Comparison of ENCODE assay signal across 8 cellular contexts in the genomic region with DNA sequence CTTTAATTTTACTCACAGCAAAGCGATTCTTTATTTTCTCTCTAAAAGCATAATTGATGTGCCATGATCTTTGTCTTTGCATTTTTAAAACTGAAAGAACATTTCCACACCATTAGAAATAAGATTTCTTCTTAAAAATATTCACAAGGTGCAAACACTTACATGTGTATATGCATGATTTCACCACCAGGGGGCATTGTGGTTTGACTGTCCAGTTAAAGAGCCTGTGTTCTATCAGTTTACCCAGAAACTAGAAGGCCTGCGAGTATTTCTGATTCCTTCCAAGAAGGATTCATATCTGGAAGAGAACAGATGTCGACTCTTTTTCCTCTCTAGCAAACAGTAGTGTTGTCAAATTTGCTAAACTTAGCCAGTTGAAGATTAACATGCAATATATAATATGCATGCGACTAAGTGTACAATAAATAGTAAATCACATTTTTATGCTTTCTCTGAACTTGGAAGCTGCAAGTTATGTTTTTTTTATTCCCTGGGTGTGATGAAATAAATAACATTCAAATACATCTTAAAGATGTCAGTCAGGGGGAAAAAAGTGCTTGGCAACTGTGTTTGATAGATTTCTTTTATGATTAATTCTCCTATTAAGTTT.
DNase-seq lines count a peak whose midpoint lies in the region; ATAC-seq and TF ChIP-seq lines count a peak whose summit lies in the region.

No MANE protein-coding gene starts in this region.

- CTCF ChIA-PET in PC-3 (lab: Charles Lee) = no interaction called here

- no peak overlapping the region for H3K27ac Mint-ChIP-seq in GM23338

- no peaks in the 10 kb centered on the region for H3K36me3 Mint-ChIP-seq in GM23338 (ENCODE audit: low read depth)

- H3K27me3 ChIP-seq in GM23338 (ENCODE audit: insufficient read depth) (no peaks in the 10 kb centered on the region), PC-3 (ENCODE audit: low read length) (no peaks in the 10 kb centered on the region), ascending aorta (no peaks in the 10 kb centered on the region)

- peak; percentile 74 to 95 for TF ChIP-seq CTCF in GM23338 (conservative IDR thresholded peaks at IDR 0.05; ENCODE audit: low read depth in 2 of 2)
- TF ChIP-seq CTCF in PC-3 (conservative IDR thresholded peaks at IDR 0.05; ENCODE audit: low read depth, low read length) = peak; percentile 64
- TF ChIP-seq CTCF in ascending aorta (IDR thresholded peaks at IDR 0.05) = peak; percentile 57 to 84 (median 75)

- no peaks in the 10 kb centered on the region for H3K9me3 ChIP-seq in PC-3 (ENCODE audit: low read length)
- no peaks in the 10 kb centered on the region for H3K9me3 ChIP-seq in ascending aorta

- H3K36me3 ChIP-seq in GM23338 (ENCODE audit: insufficient read depth) (no peaks in the 10 kb centered on the region), PC-3 (ENCODE audit: low read depth, low read length) (no peaks in the 10 kb centered on the region; the same call in 1 of the 2 replicates), ascending aorta (no peaks in the 10 kb centered on the region)

- H3K4me2 ChIP-seq in GM23338 (no peak overlapping the region), PC-3 (ENCODE audit: low read length) (no peak overlapping the region)

- no peaks in the 10 kb centered on the region for H3K9me3 Mint-ChIP-seq in GM23338

- no peak overlapping the region for H3K9ac ChIP-seq in PC-3 (ENCODE audit: low read length)

- peaks cover 1% of the 10 kb centered on the region for H3K27me3 Mint-ChIP-seq in GM23338 (ENCODE audit: insufficient read depth, low read depth, poor library complexity)

- H3K9me2 ChIP-seq in GM23338 (ENCODE audit: insufficient read depth) (no peaks in the 10 kb centered on the region), PC-3 (replicated peaks; ENCODE audit: low read length) (no peaks in the 10 kb centered on the region)

- H4K20me1 ChIP-seq in GM23338 (replicated peaks; ENCODE audit: insufficient read depth) = no peaks in the 10 kb centered on the region
- H4K20me1 ChIP-seq in PC-3 (ENCODE audit: low read length) = no peaks in the 10 kb centered on the region

- H3K79me2 ChIP-seq in GM23338 (replicated peaks; ENCODE audit: insufficient read depth) (no peaks in the 10 kb centered on the region), PC-3 (ENCODE audit: low read length) (no peaks in the 10 kb centered on the region)

- H3F3A ChIP-seq in GM23338 (replicated peaks; ENCODE audit: low read depth) = no peaks in the 10 kb centered on the region
- no peaks in the 10 kb centered on the region for H3F3A ChIP-seq in PC-3 (ENCODE audit: low read length, unreplicated experiment)

- H3K4me1 Mint-ChIP-seq in GM23338 = peaks cover 15% of the 10 kb centered on the region

- BruUV-seq in PC-3 (replicated peaks; lab: Mats Ljungman, UMichigan) = no TSS peak

- no peak overlapping the region for H2AFZ ChIP-seq in GM23338
- no peak overlapping the region for H2AFZ ChIP-seq in PC-3 (ENCODE audit: low read length)

- intact Hi-C loops in PC-3 (cut with micrococcal nuclease) = no loop called here
- intact Hi-C loops in ascending aorta (cut with DNase I) = loop anchor here (2.0 kb wide), 1 partner anchor 267 kb away; no protein-coding TSS in a partner anchor

- no peak overlapping the region for H3K4me3 Mint-ChIP-seq in GM23338

- H3K4me3 ChIP-seq in GM23338 = no peak overlapping the region
- H3K4me3 ChIP-seq in PC-3 (ENCODE audit: low read length) = no peak overlapping the region
- H3K4me3 ChIP-seq in ascending aorta = no peak overlapping the region

- H3K4me1 ChIP-seq in GM23338 (ENCODE audit: insufficient read depth) (no peaks in the 10 kb centered on the region; the same call in 1 of the 2 replicates), PC-3 (ENCODE audit: insufficient read depth, low read length) (no peaks in the 10 kb centered on the region), ascending aorta (peaks cover 0 to 9% of the 10 kb centered on the region in 2 donors)

- no peak overlapping the region for H3K27ac ChIP-seq in GM23338 (ENCODE audit: low read depth)
- H3K27ac ChIP-seq in PC-3 (ENCODE audit: low read length) = no peak overlapping the region
- no peak overlapping the region for H3K27ac ChIP-seq in ascending aorta

- DNase-seq in COLO829 (ENCODE audit: low spot score) = peak; percentile 1
- DNase-seq in GM23338 (ENCODE audit: low spot score) = peak; percentile 76
- DNase-seq in PC-3 = peak; percentile 35
- no peak for DNase-seq in ascending aorta (ENCODE audit: low spot score in 2 of 2)
- peak; percentile 46 for DNase-seq in iPS-NIHi11 (ENCODE audit: low spot score)
- peak; percentile 48 to 53 for DNase-seq in stimulated activated CD4-positive, alpha-beta T cell treated with anti-CD3 and anti-CD28 coated beads, Interleukin-2, amount 100 ng/mL, for 48 hours

- ATAC-seq in GM23338 = peak; percentile 25; the same call in 1 of the 3 replicates
- ATAC-seq in PC-3 = no peak
- no peak for ATAC-seq in HG03354 (IDR thresholded peaks at IDR 0.05; ENCODE audit: poor library complexity, severe bottlenecking, unreplicated experiment)
- ATAC-seq in GM19351 (IDR thresholded peaks at IDR 0.05; ENCODE audit: unreplicated experiment) = no peak

- POLR2A ChIA-PET in PC-3 (lab: Charles Lee; ENCODE audit: unreplicated experiment) = no interaction called here

TF ChIP-seq in GM23338, 12 proteins besides CTCF, POLR2A, EP300 and RAD21 (continues in another document):
- TF ChIP-seq POLR2AphosphoS5 (IDR thresholded peaks at IDR 0.05; ENCODE audit: low read depth) = no peak
- TF ChIP-seq STAT1 (IDR thresholded peaks at IDR 0.05; ENCODE audit: unreplicated experiment) = no peak
- TF ChIP-seq, protein P1, sequence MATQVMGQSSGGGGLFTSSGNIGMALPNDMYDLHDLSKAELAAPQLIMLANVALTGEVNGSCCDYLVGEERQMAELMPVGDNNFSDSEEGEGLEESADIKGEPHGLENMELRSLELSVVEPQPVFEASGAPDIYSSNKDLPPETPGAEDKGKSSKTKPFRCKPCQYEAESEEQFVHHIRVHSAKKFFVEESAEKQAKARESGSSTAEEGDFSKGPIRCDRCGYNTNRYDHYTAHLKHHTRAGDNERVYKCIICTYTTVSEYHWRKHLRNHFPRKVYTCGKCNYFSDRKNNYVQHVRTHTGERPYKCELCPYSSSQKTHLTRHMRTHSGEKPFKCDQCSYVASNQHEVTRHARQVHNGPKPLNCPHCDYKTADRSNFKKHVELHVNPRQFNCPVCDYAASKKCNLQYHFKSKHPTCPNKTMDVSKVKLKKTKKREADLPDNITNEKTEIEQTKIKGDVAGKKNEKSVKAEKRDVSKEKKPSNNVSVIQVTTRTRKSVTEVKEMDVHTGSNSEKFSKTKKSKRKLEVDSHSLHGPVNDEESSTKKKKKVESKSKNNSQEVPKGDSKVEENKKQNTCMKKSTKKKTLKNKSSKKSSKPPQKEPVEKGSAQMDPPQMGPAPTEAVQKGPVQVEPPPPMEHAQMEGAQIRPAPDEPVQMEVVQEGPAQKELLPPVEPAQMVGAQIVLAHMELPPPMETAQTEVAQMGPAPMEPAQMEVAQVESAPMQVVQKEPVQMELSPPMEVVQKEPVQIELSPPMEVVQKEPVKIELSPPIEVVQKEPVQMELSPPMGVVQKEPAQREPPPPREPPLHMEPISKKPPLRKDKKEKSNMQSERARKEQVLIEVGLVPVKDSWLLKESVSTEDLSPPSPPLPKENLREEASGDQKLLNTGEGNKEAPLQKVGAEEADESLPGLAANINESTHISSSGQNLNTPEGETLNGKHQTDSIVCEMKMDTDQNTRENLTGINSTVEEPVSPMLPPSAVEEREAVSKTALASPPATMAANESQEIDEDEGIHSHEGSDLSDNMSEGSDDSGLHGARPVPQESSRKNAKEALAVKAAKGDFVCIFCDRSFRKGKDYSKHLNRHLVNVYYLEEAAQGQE (IDR thresholded peaks at IDR 0.05; ENCODE audit: unreplicated experiment) = no peak

Comparison
In these comparisons a context has a peak if more than half of its experiments do, and no peak if none do; other contexts are left out.
1. DNase-seq: peak in COLO829 (single experiment), GM23338 (single experiment), PC-3 (single experiment), iPS-NIHi11 (single experiment) and stimulated activated CD4-positive, alpha-beta T cell treated with anti-CD3 and anti-CD28 coated beads, Interleukin-2, amount 100 ng/mL, for 48 hours (2 of 2); none in ascending aorta (0 of 2).
2. Peak in every context shown above with its lines, with median percentiles within 50 percentile points of each other: CTCF ChIP-seq.